ENCODE assay signal across 21 cellular contexts in genomic region chr3:20945892-20946291, GRCh38.
"Had no signal": no experiment of that assay in that cellular context is flagged by ENCODE, and none has a peak within 500 bp of the region (broad histone marks: within the 10 kb centered on the region; RNA-seq: fewer than 3 reads in every experiment).

No MANE protein-coding gene starts in this region.

- H3K27me3 ChIP-seq: colonic mucosa, esophagus muscularis mucosa, foreskin keratinocyte, gastrocnemius medialis, hepatocyte, left lung had no signal

- H3K79me2 ChIP-seq: hepatocyte had no signal

- H2AFZ ChIP-seq: hepatocyte had no signal

- H3K36me3 ChIP-seq: colonic mucosa, esophagus muscularis mucosa, gastrocnemius medialis, left lung, lower lobe of right lung had no signal

- H3K27ac ChIP-seq: colonic mucosa, esophagus muscularis mucosa, foreskin keratinocyte, gastrocnemius medialis, hepatocyte, left lung, lower lobe of right lung had no signal

- H3K4me2 ChIP-seq: hepatocyte had no signal

- DNase-seq: colonic mucosa; cortex of kidney; effector CD8-positive, alpha-beta T cell; effector memory CD8-positive, alpha-beta T cell; endodermal cell; foreskin keratinocyte; gastrocnemius medialis; glutamatergic neuron; head of caudate nucleus; hypothalamus; immature natural killer cell; islet precursor cell; left cardiac atrium; left lung; left ventricle myocardium superior; lower lobe of right lung; mesenchymal stem cell; midbrain had no signal

- ATAC-seq: effector memory CD8-positive, alpha-beta T cell; foreskin keratinocyte; gastrocnemius medialis; left cardiac atrium; left lung; left ventricle myocardium superior; lower lobe of right lung had no signal

- H3K9me3 ChIP-seq: colonic mucosa, gastrocnemius medialis, lower lobe of right lung had no signal

- FAIRE-seq: endothelial cell of umbilical vein had no signal

- H3K4me1 ChIP-seq: colonic mucosa, esophagus muscularis mucosa, foreskin keratinocyte, gastrocnemius medialis, left lung, lower lobe of right lung had no signal

- H3K4me3 ChIP-seq: colonic mucosa, esophagus muscularis mucosa, gastrocnemius medialis, hepatocyte, left lung, lower lobe of right lung had no signal
